2 cellular contexts compared by ENCODE assay signal in the genomic region with DNA sequence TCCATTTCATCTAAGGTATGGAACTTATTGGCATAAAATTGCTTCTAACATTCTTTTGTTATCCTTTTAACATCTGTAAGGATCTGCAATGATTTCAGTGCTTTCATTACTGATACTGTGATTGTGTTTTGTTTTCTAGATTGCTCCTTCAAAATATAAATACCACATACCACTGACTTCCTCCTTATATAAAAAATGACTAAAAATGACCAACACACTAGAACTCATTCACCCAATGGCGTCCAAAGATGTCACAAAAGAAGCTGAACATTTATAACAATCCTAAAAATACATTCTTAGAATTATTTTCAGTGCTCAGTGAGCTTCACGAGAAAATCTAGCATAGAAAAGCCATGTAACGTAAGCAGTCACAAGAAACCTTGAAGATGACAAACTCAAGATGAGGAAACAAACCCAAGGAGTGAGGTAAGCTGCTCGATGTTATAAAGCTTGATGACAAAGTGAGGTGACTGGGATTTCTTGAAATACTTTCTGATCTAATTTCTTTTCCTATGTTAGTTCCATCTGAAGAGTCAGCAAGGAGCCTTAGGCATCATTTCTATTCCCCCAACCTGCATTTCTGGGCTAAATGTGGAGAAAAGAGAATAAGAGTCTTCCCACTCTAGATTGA.
A peak's percentile ranks its signal among the peaks of the same experiment; 100 is the strongest.
TF ChIP-seq lines count a peak whose summit lies in the region.

No MANE protein-coding gene starts in this region.

TF ChIP-seq in K562, 482 proteins besides CTCF, POLR2A, EP300 and RAD21:
- no peak for TF ChIP-seq MTA1 (IDR thresholded peaks at IDR 0.05; ENCODE audit: borderline replicate concordance)
- TF ChIP-seq RBM22 (IDR thresholded peaks at IDR 0.05; ENCODE audit: low read depth, low read length, poor library complexity, severe bottlenecking) = peak; percentile 63
- TF ChIP-seq ZNF224 (CRISPR knock-in tag; IDR thresholded peaks at IDR 0.05) = no peak
- TF ChIP-seq SAFB2 (IDR thresholded peaks at IDR 0.05; ENCODE audit: borderline replicate concordance, low read depth, low read length, severe bottlenecking) = no peak
- no peak for TF ChIP-seq NFE2 (IDR thresholded peaks at IDR 0.05; ENCODE audit: low read depth)
- TF ChIP-seq, protein P1, sequence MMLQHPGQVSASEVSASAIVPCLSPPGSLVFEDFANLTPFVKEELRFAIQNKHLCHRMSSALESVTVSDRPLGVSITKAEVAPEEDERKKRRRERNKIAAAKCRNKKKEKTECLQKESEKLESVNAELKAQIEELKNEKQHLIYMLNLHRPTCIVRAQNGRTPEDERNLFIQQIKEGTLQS (IDR thresholded peaks at IDR 0.05) = peak; percentile 18; the same call in 1 of the 2 replicates
- TF ChIP-seq, protein P1 (CRISPR knock-in tag; conservative IDR thresholded peaks at IDR 0.05) = no peak

TF ChIP-seq in SK-N-SH treated with all-trans-retinoic acid at 6 μM for 48 hours, 23 proteins besides CTCF, POLR2A, EP300 and RAD21:
- TF ChIP-seq ZNF70 (CRISPR knock-in tag; IDR thresholded peaks at IDR 0.05) (no peak), ZNF8 (CRISPR knock-in tag; IDR thresholded peaks at IDR 0.05) (no peak), OSR1 (CRISPR knock-in tag; IDR thresholded peaks at IDR 0.05) (no peak), ZFP3 (CRISPR knock-in tag; IDR thresholded peaks at IDR 0.05) (no peak), TOX (CRISPR knock-in tag; IDR thresholded peaks at IDR 0.05; ENCODE audit: borderline replicate concordance) (no peak), CREB5 (CRISPR knock-in tag; IDR thresholded peaks at IDR 0.05; ENCODE audit: low read depth) (no peak), TSHZ2 (CRISPR knock-in tag; IDR thresholded peaks at IDR 0.05) (no peak)
